10 cellular contexts compared by ENCODE assay signal in the genomic region with DNA sequence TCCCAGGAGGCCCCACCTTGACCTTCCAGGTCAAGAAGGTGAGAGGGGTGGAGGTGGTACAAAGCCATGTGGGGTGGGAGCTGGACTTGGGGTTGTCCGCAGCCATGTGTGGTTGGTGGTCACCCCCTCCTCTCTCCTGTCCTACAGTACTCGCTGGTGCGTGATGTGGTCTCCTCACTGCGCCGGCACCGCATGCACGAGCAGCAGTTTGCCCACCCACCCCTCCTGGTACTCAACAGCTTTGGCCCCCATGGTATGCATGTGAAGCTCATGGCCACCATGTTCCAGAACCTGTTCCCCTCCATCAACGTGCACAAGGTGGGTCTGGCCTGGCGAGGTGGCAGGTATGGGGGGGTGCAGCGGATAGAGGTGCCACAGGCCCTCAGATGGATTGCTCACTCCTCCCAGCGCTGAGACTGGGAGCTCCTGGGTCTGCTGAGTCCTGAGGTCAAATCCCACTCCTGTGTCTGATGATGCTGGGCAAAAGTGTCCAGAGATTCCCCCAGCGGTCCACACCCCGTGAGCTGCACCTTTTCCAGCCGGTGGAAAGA. TPM values are rescaled to one million over a fixed set of nuclear protein-coding genes. Genes with fewer than 3 reads are reported as not detected.
DNase-seq lines count a peak whose midpoint lies in the region; ATAC-seq and TF ChIP-seq lines count a peak whose summit lies in the region.
"Had no signal": no experiment of that assay in that cellular context is flagged by ENCODE, and none has a peak within 500 bp of the region (broad histone marks: within the 10 kb centered on the region; RNA-seq: fewer than 3 reads in every experiment).

No MANE protein-coding gene starts in this region.

- H3K9me3 Mint-ChIP-seq in activated T-cell treated with anti-CD3 and anti-CD28 coated beads, Interleukin-2, amount 50 U/mL, for 72 hours: no peaks in the 10 kb centered on the region
- no peaks in the 10 kb centered on the region for H3K9me3 Mint-ChIP-seq in activated T-helper 17 cell treated with anti-CD3 and anti-CD28 coated beads, Interleukin-2, amount 50 U/mL, for 72 hours

- H3K9ac ChIP-seq in smooth muscle cell (ENCODE audit: low read depth): no peak overlapping the region

- no peaks in the 10 kb centered on the region for H3K27me3 ChIP-seq in smooth muscle cell (ENCODE audit: low read depth)
- H3K27me3 ChIP-seq: neutrophil had no signal

- H3K27ac Mint-ChIP-seq in activated T-cell treated with anti-CD3 and anti-CD28 coated beads, Interleukin-2, amount 50 U/mL, for 72 hours: peak overlapping the region; percentile 77
- H3K27ac Mint-ChIP-seq in activated T-helper 17 cell treated with anti-CD3 and anti-CD28 coated beads, Interleukin-2, amount 50 U/mL, for 72 hours: peak overlapping the region; percentile 97

- H3K4me3 Mint-ChIP-seq in activated T-cell treated with anti-CD3 and anti-CD28 coated beads, Interleukin-2, amount 50 U/mL, for 72 hours: peak overlapping the region; percentile 91 to 92
- H3K4me3 Mint-ChIP-seq in activated T-helper 17 cell treated with anti-CD3 and anti-CD28 coated beads, Interleukin-2, amount 50 U/mL, for 72 hours: peak overlapping the region; percentile 99

- H3K4me1 ChIP-seq in smooth muscle cell (ENCODE audit: low read depth): peaks cover 10% of the 10 kb centered on the region

- ATAC-seq in activated T-cell treated with anti-CD3 and anti-CD28 coated beads, Interleukin-2, amount 50 U/mL, for 72 hours (replicated peaks in 1 of 2): no peak
- no peak for ATAC-seq in activated T-helper 17 cell treated with anti-CD3 and anti-CD28 coated beads, Interleukin-2, amount 50 U/mL, for 72 hours (replicated peaks)
- ATAC-seq in HG03439 (IDR thresholded peaks at IDR 0.05; ENCODE audit: unreplicated experiment): no peak

- TF ChIP-seq CTCF in smooth muscle cell (IDR thresholded peaks at IDR 0.05; ENCODE audit: borderline replicate concordance, insufficient read depth, poor library complexity, severe bottlenecking): no peak

- no peak overlapping the region for H3K4me3 ChIP-seq in smooth muscle cell

- peaks cover 7 to 27% of the 10 kb centered on the region in 2 donors for H3K36me3 Mint-ChIP-seq in activated T-cell treated with anti-CD3 and anti-CD28 coated beads, Interleukin-2, amount 50 U/mL, for 72 hours (ENCODE audit: insufficient read depth in 2 of 2)
- peaks cover 87% of the 10 kb centered on the region for H3K36me3 Mint-ChIP-seq in activated T-helper 17 cell treated with anti-CD3 and anti-CD28 coated beads, Interleukin-2, amount 50 U/mL, for 72 hours (ENCODE audit: low read depth)

- no peaks in the 10 kb centered on the region for H4K20me1 ChIP-seq in smooth muscle cell (ENCODE audit: low read depth)

- peak overlapping the region; percentile 94 for H3K4me2 ChIP-seq in smooth muscle cell

- H3K27me3 Mint-ChIP-seq in activated T-cell treated with anti-CD3 and anti-CD28 coated beads, Interleukin-2, amount 50 U/mL, for 72 hours (ENCODE audit: low read depth): no peaks in the 10 kb centered on the region
- H3K27me3 Mint-ChIP-seq in activated T-helper 17 cell treated with anti-CD3 and anti-CD28 coated beads, Interleukin-2, amount 50 U/mL, for 72 hours: no peaks in the 10 kb centered on the region

- peaks cover 86% of the 10 kb centered on the region for H3K4me1 Mint-ChIP-seq in activated T-cell treated with anti-CD3 and anti-CD28 coated beads, Interleukin-2, amount 50 U/mL, for 72 hours (ENCODE audit: low read depth)
- H3K4me1 Mint-ChIP-seq in activated T-helper 17 cell treated with anti-CD3 and anti-CD28 coated beads, Interleukin-2, amount 50 U/mL, for 72 hours: peaks cover 44% of the 10 kb centered on the region

- H3K9me3 ChIP-seq in smooth muscle cell (replicated peaks; ENCODE audit: low read depth): no peaks in the 10 kb centered on the region
- H3K9me3 ChIP-seq: neutrophil had no signal

- H3F3A ChIP-seq in smooth muscle cell (ENCODE audit: low read depth): peaks cover 6% of the 10 kb centered on the region

- no peak overlapping the region for H3K27ac ChIP-seq in smooth muscle cell (ENCODE audit: low read depth)
- H3K27ac ChIP-seq: neutrophil had no signal

- DNase-seq in activated T-cell treated with anti-CD3 and anti-CD28 coated beads, Interleukin-2, amount 50 U/mL, for 72 hours: no peak
- DNase-seq in activated T-cell treated with anti-CD3 and anti-CD28 coated beads, Interleukin-2, amount 50 U/mL, for 48 hours: no peak
- DNase-seq in smooth muscle cell (lab: John Stamatoyannopoulos, UW; ENCODE audit: unreplicated experiment) (no peak), NOMO-1 treated with DMSO at 0.1 percent for 48 hours (lab: John Stamatoyannopoulos, UW; ENCODE audit: unreplicated experiment) (no peak)
- DNase-seq: activated CD4-positive, CD25-positive, alpha-beta regulatory T cell; cerebellar nuclear complex; NCI-H510A treated with DMSO at 0.1 percent for 48 hours had no signal

- H3K79me2 ChIP-seq in smooth muscle cell (ENCODE audit: low read depth): peaks cover 22% of the 10 kb centered on the region

- H3K36me3 ChIP-seq in smooth muscle cell (ENCODE audit: low read depth): no peaks in the 10 kb centered on the region

- 99% methylated on average over 14 of the region's 14 CpGs for WGBS in smooth muscle cell (ENCODE audit: low lambda C conversion rate)

- H2AFZ ChIP-seq in smooth muscle cell (ENCODE audit: low read depth): no peak overlapping the region

RNA-seq across cellular contexts. Expression of a gene that starts 1.7 kb away (rescaled TPM):
- total RNA-seq in activated T-cell treated with anti-CD3 and anti-CD28 coated beads, Interleukin-2, amount 50 U/mL, for 72 hours: 100 to 1,000 TPM; 106 to 117 TPM
- total RNA-seq in activated T-helper 17 cell treated with anti-CD3 and anti-CD28 coated beads, Interleukin-2, amount 50 U/mL, for 72 hours: 100 to 1,000 TPM; 205 to 372 TPM
- 9.7 and 11.1 TPM in 2 replicates for total RNA-seq in smooth muscle cell
- 22.6 and 25.6 TPM in 2 replicates for polyA plus RNA-seq in smooth muscle cell

RNA-seq across cellular contexts. Expression of a gene that starts 3.6 kb away (rescaled TPM):
- total RNA-seq in activated T-cell treated with anti-CD3 and anti-CD28 coated beads, Interleukin-2, amount 50 U/mL, for 72 hours: 10 to 100 TPM; 65.4 to 73.9 TPM
- 100 to 1,000 TPM; 114 to 237 TPM for total RNA-seq in activated T-helper 17 cell treated with anti-CD3 and anti-CD28 coated beads, Interleukin-2, amount 50 U/mL, for 72 hours
- total RNA-seq in smooth muscle cell: 1.5 and 2.0 TPM in 2 replicates
- polyA plus RNA-seq in smooth muscle cell: 3.8 and 9.7 TPM in 2 replicates

RNA-seq across cellular contexts. Expression of a gene that starts 5.4 kb away (rescaled TPM):
- 10 to 100 TPM; 13.2 to 17.6 TPM for total RNA-seq in activated T-cell treated with anti-CD3 and anti-CD28 coated beads, Interleukin-2, amount 50 U/mL, for 72 hours
- total RNA-seq in activated T-helper 17 cell treated with anti-CD3 and anti-CD28 coated beads, Interleukin-2, amount 50 U/mL, for 72 hours: 10 to 100 TPM in 1 of 2 donors, 1 to 10 TPM in 1; 5.7 to 47.0 TPM
- 3.5 and 5.5 TPM in 2 replicates for total RNA-seq in smooth muscle cell
- 7.2 and 8.6 TPM in 2 replicates for polyA plus RNA-seq in smooth muscle cell

RNA-seq across cellular contexts. Expression of a gene that starts 11.8 kb away (rescaled TPM):
- 100 to 1,000 TPM; 277 to 278 TPM for total RNA-seq in activated T-cell treated with anti-CD3 and anti-CD28 coated beads, Interleukin-2, amount 50 U/mL, for 72 hours
- total RNA-seq in activated T-helper 17 cell treated with anti-CD3 and anti-CD28 coated beads, Interleukin-2, amount 50 U/mL, for 72 hours: 100 to 1,000 TPM; 174 to 235 TPM
- 138 and 164 TPM in 2 replicates for total RNA-seq in smooth muscle cell
- polyA plus RNA-seq in smooth muscle cell: 185 and 196 TPM in 2 replicates

RNA-seq across cellular contexts. Expression of a gene that starts 21.8 kb away (rescaled TPM):
- total RNA-seq in activated T-cell treated with anti-CD3 and anti-CD28 coated beads, Interleukin-2, amount 50 U/mL, for 72 hours: 10 to 100 TPM; 55.0 to 70.4 TPM
- total RNA-seq in activated T-helper 17 cell treated with anti-CD3 and anti-CD28 coated beads, Interleukin-2, amount 50 U/mL, for 72 hours: 10 to 100 TPM; 52.5 to 65.0 TPM
- 13.7 and 15.6 TPM in 2 replicates for total RNA-seq in smooth muscle cell
- 22.6 and 28.7 TPM in 2 replicates for polyA plus RNA-seq in smooth muscle cell

Comparison
In these comparisons a context has a peak if more than half of its experiments do, and no peak if none do; other contexts are left out.
1. RNA of a gene that starts 3.6 kb away (total RNA-seq): 114 to 237 TPM in activated T-helper 17 cell treated with anti-CD3 and anti-CD28 coated beads, Interleukin-2, amount 50 U/mL, for 72 hours and 65.4 to 73.9 TPM in activated T-cell treated with anti-CD3 and anti-CD28 coated beads, Interleukin-2, amount 50 U/mL, for 72 hours; 1.5 to 2.0 TPM in smooth muscle cell; every median in the first group is over 10 times any median in the second.